Comparison of ENCODE assay signal across 9 cellular contexts in genomic region chr2:197159681-197160211, GRCh38.
DNase-seq lines count a peak whose midpoint lies in the region; ATAC-seq, FAIRE-seq and TF ChIP-seq lines count a peak whose summit lies in the region.
"Had no signal": no experiment of that assay in that cellular context is flagged by ENCODE, and none has a peak within 500 bp of the region (broad histone marks: within the 10 kb centered on the region; RNA-seq: fewer than 3 reads in every experiment).

No MANE protein-coding gene starts in this region.

- peaks cover 71% of the 10 kb centered on the region for H3K36me3 Mint-ChIP-seq in CD4-positive, alpha-beta T cell (ENCODE audit: low read depth)

- no peaks in the 10 kb centered on the region for H3K9me3 ChIP-seq in CD4-positive, alpha-beta T cell (ENCODE audit: control insufficient read depth, low read length)
- no peaks in the 10 kb centered on the region for H3K9me3 ChIP-seq in aorta (ENCODE audit: control insufficient read depth, low read length)

- no peak for FAIRE-seq in GM12892 (lab: Jason Lieb, UNC)

- peak overlapping the region; percentile 3 for H3K4me3 Mint-ChIP-seq in CD4-positive, alpha-beta T cell
- H3K4me3 Mint-ChIP-seq: brain had no signal

- peak in 2 of 10 experiments; percentile 12 to 15 for DNase-seq in CD4-positive, alpha-beta T cell
- peak; percentile 43 for DNase-seq in activated CD4-positive, alpha-beta T cell treated with anti-CD3 and anti-CD28 coated beads for 48 hours
- DNase-seq in glomerular visceral epithelial cell (ENCODE audit: extremely low spot score) (peak; percentile 64), aorta (no peak), C1 segment of cervical spinal cord (lab: John Stamatoyannopoulos, UW) (no peak), GM12892 (ENCODE audit: insufficient read length) (no peak)

- CTCF ChIA-PET in CD4-positive, alpha-beta T cell (lab: Charles Lee): interaction anchor here (0.8 to 1.5 kb wide), 5 partner anchors 9 to 32 kb away, joined by 3 to 5 read pairs (median 4); no protein-coding TSS in a partner anchor

- ATAC-seq in CD4-positive, alpha-beta T cell (ENCODE audit: poor library complexity): peak; percentile 83
- ATAC-seq in HG02763 (IDR thresholded peaks at IDR 0.05; ENCODE audit: unreplicated experiment): peak; percentile 57
- ATAC-seq in HG02884 (IDR thresholded peaks at IDR 0.05; ENCODE audit: unreplicated experiment): no peak
- ATAC-seq in aorta (ENCODE audit: low FRiP score): no peak

- H3K27ac ChIP-seq in CD4-positive, alpha-beta T cell (ENCODE audit: low read depth, low read length): peak overlapping the region; percentile 51
- no peak overlapping the region for H3K27ac ChIP-seq in aorta (ENCODE audit: low read depth in 1 of 2, low read length in 2 of 2)

- H3K27me3 Mint-ChIP-seq in CD4-positive, alpha-beta T cell: no peaks in the 10 kb centered on the region

- POLR2A ChIA-PET in CD4-positive, alpha-beta T cell (lab: Charles Lee): interaction anchor here (1.2 kb wide), 1 partner anchor 39 kb away, joined by 3 read pairs; no protein-coding TSS in a partner anchor

- peaks cover 8% of the 10 kb centered on the region for H3K9me3 Mint-ChIP-seq in CD4-positive, alpha-beta T cell

- intact Hi-C loops in CD4-positive, alpha-beta T cell (cut with DNase I, micrococcal nuclease): no loop called here
- intact Hi-C loops in aorta (cut with DNase I): loop anchor here in 1 of 2 donors (5.0 kb wide), 1 partner anchor 38 kb away; no protein-coding TSS in a partner anchor

- peaks cover under 1 to 7% of the 10 kb centered on the region in 2 donors for H3K4me1 ChIP-seq in aorta (ENCODE audit: control insufficient read depth in 1 of 2, insufficient read depth in 2 of 2, low read length in 2 of 2)

- peak overlapping the region; percentile 81 for H3K27ac Mint-ChIP-seq in CD4-positive, alpha-beta T cell

- no peak for TF ChIP-seq CTCF in CD4-positive, alpha-beta T cell (IDR thresholded peaks at IDR 0.05)

- H3K36me3 ChIP-seq in aorta (ENCODE audit: control insufficient read depth in 1 of 2, insufficient read depth in 2 of 2, low read length in 1 of 2): no peaks in the 10 kb centered on the region

- H3K27me3 ChIP-seq in CD4-positive, alpha-beta T cell (ENCODE audit: control insufficient read depth, insufficient read depth, low read length): no peaks in the 10 kb centered on the region
- H3K27me3 ChIP-seq in aorta (ENCODE audit: control insufficient read depth in 1 of 2, insufficient read depth in 2 of 2, low read length in 1 of 2): no peaks in the 10 kb centered on the region

- no peak for TF ChIP-seq POLR2A in GM12892 (IDR thresholded peaks at IDR 0.05; ENCODE audit: low read depth, low read length)

- H3K4me1 Mint-ChIP-seq in CD4-positive, alpha-beta T cell (ENCODE audit: low read depth): peaks cover 80% of the 10 kb centered on the region

- no peak overlapping the region for H3K4me3 ChIP-seq in aorta (ENCODE audit: low read length in 2 of 2)

- WGBS in aorta, 2 donors: 61 to 65% methylated on average over 4 of the region's 4 CpGs

Comparison
In these comparisons a context has a peak if more than half of its experiments do, and no peak if none do; other contexts are left out.
1. ATAC-seq: peak in CD4-positive, alpha-beta T cell (single experiment) and HG02763 (single experiment); none in HG02884 (single experiment) and aorta (single experiment).
2. DNase-seq: peak in activated CD4-positive, alpha-beta T cell treated with anti-CD3 and anti-CD28 coated beads for 48 hours (single experiment) and glomerular visceral epithelial cell (single experiment); none in aorta (0 of 2), C1 segment of cervical spinal cord (0 of 14) and GM12892 (single experiment).